25 cellular contexts compared by ENCODE assay signal in genomic region chr3:151852074-151852811, GRCh38. TPM values are rescaled to one million over a fixed set of nuclear protein-coding genes. Genes with fewer than 3 reads are reported as not detected.
"Had no signal": no experiment of that assay in that cellular context is flagged by ENCODE, and none has a peak within 500 bp of the region (broad histone marks: within the 10 kb centered on the region; RNA-seq: fewer than 3 reads in every experiment).

No MANE protein-coding gene starts in this region.

- H3K4me3 ChIP-seq: heart left ventricle, skin epidermis, transverse colon had no signal

- H3K4me1 ChIP-seq: heart left ventricle, transverse colon had no signal

- H3K27me3 ChIP-seq: heart left ventricle, transverse colon had no signal

- H3K27ac ChIP-seq: heart left ventricle, skin epidermis, transverse colon had no signal

- H3K36me3 ChIP-seq: heart left ventricle, transverse colon had no signal

- H3K27ac Mint-ChIP-seq: activated naive CD4-positive, alpha-beta T cell treated with anti-CD3 and anti-CD28 coated beads for 36 hours; activated naive CD8-positive, alpha-beta T cell treated with anti-CD3 and anti-CD28 coated beads, Interleukin-2, amount 50 U/mL, for 24 hours; activated T-helper 2 cell treated with anti-CD3 and anti-CD28 coated beads, Interferon-gamma antibody, Interleukin-2, Interleukin-4, amounts not matched to agents 10 μg/mL and 5 μg/mL and 100 μg/mL, durations not matched to agents 14 hours and 24 hours and 36 hours; dendritic cell treated with granulocyte-macrophage colony-stimulating factor and Interleukin-4, amounts not matched to agents 40 ng/mL and 50 ng/mL, for 4 days; effector memory CD8-positive, alpha-beta T cell; naive thymus-derived CD8-positive, alpha-beta T cell had no signal

- H3K4me1 Mint-ChIP-seq: activated naive CD8-positive, alpha-beta T cell treated with anti-CD3 and anti-CD28 coated beads, Interleukin-2, amount 50 U/mL, for 24 hours had no signal

- H3K4me3 Mint-ChIP-seq: activated naive CD4-positive, alpha-beta T cell treated with anti-CD3 and anti-CD28 coated beads for 36 hours; activated naive CD8-positive, alpha-beta T cell treated with anti-CD3 and anti-CD28 coated beads, Interleukin-2, amount 50 U/mL, for 24 hours; dendritic cell treated with granulocyte-macrophage colony-stimulating factor and Interleukin-4, amounts not matched to agents 40 ng/mL and 50 ng/mL, for 4 days; effector memory CD8-positive, alpha-beta T cell; naive thymus-derived CD8-positive, alpha-beta T cell had no signal

- ATAC-seq: activated naive CD8-positive, alpha-beta T cell treated with anti-CD3 and anti-CD28 coated beads, Interleukin-2, amount 50 U/mL, for 24 hours; effector memory CD8-positive, alpha-beta T cell; heart left ventricle; left lobe of liver; naive thymus-derived CD8-positive, alpha-beta T cell had no signal

- H3K27me3 Mint-ChIP-seq: dendritic cell treated with granulocyte-macrophage colony-stimulating factor and Interleukin-4, amounts not matched to agents 40 ng/mL and 50 ng/mL, for 4 days had no signal

- DNase-seq: activated CD4-positive, alpha-beta T cell treated with anti-CD3 and anti-CD28 coated beads, Interleukin-2, amount 50 U/mL, for 4 hours; activated CD4-positive, CD25-positive, alpha-beta regulatory T cell treated with anti-CD3 and anti-CD28 coated beads, Interleukin-2, amount 50 U/mL, for 72 hours; activated naive CD4-positive, alpha-beta T cell treated with anti-CD3 and anti-CD28 coated beads for 36 hours; activated naive CD8-positive, alpha-beta T cell treated with anti-CD3 and anti-CD28 coated beads, Interleukin-2, amount 50 U/mL, for 24 hours; activated T-cell treated with anti-CD3 and anti-CD28 coated beads, Interleukin-2, amount 50 U/mL, for 1 hour; aorta; effector memory CD8-positive, alpha-beta T cell; foreskin melanocyte; heart left ventricle; naive thymus-derived CD8-positive, alpha-beta T cell; nucleus accumbens; stimulated activated CD4-positive, alpha-beta T cell treated with anti-CD3 and anti-CD28 coated beads, Interleukin-15, amount 100 ng/mL, for 24 hours; stimulated activated CD4-positive, alpha-beta T cell treated with anti-CD3 and anti-CD28 coated beads, Interleukin-4, amount 100 ng/mL, for 1 hour; stimulated activated naive CD4-positive, alpha-beta T cell treated with Interleukin-2 at 50 U/mL for 16 hours; substantia nigra; transverse colon had no signal

RNA-seq across cellular contexts. Expression of gene SUCNR1, which starts 21.2 kb away (rescaled TPM):
- total RNA-seq: activated naive CD4-positive, alpha-beta T cell treated with anti-CD3 and anti-CD28 coated beads for 36 hours; activated T-helper 2 cell treated with anti-CD3 and anti-CD28 coated beads, Interferon-gamma antibody, Interleukin-2, Interleukin-4, amounts not matched to agents 10 μg/mL and 5 μg/mL and 100 μg/mL, durations not matched to agents 14 hours and 24 hours and 36 hours; bronchial epithelial cell; lung microvascular endothelial cell; naive thymus-derived CD8-positive, alpha-beta T cell had no signal
- polyA plus RNA-seq: naive thymus-derived CD8-positive, alpha-beta T cell had no signal

RNA-seq across cellular contexts. Expression of gene AADAC, which starts 38.3 kb away (rescaled TPM):
- total RNA-seq: activated naive CD4-positive, alpha-beta T cell treated with anti-CD3 and anti-CD28 coated beads for 36 hours; activated T-helper 2 cell treated with anti-CD3 and anti-CD28 coated beads, Interferon-gamma antibody, Interleukin-2, Interleukin-4, amounts not matched to agents 10 μg/mL and 5 μg/mL and 100 μg/mL, durations not matched to agents 14 hours and 24 hours and 36 hours; aorta; bronchial epithelial cell; cerebellum; mononuclear cell; naive thymus-derived CD8-positive, alpha-beta T cell had no signal
- polyA plus RNA-seq: fibroblast of lung; heart left ventricle; naive thymus-derived CD8-positive, alpha-beta T cell had no signal
